ENCODE assay signal across 8 cellular contexts in the genomic region with DNA sequence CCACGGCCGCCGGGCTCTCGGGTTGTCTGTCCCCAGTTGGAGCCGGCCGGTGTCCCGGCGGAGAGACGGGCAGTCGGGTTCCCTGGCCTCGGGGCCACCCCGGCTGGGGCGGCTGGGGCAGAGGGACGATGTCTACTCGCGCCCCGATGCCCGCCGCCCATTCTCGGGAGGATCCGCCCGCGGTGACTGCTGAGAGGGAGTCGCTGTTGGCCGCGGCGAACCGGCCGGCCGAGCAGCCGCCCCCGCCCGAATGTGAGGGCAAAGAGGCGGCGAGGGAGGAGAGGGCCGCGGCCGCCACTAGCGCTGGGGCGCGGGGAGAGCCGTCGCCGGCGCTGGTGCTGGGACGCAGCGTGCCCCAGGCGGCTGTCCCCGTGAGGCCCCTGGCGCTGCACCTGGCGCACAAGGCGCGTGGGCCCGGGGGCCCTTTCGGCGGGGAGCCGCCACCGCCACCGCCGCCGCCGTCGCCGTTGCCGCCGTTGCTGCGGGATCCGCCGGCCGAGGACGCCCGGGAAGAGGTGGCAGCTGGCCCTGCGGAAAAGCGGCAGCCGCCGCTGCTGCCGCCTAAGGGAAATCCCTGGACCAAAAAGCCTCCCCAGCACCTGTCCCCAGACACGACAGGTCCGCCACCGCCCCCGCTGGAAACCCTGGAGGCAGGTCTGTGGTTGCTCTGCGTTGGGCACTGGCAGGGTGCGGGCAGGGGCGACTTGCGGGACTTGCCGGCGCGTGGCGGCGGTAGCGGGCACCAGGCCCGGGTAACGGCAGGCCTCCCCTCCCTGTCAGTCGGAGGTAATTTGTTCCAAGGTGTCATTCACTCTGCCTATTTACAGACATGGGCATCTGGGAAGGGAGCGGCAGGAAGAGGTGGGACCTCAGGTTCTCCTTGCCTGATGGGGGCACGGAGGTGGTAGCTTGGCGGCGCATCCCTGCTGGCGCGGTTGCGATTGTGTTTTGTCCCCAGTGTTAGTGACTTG. TPM values are rescaled to one million over a fixed set of nuclear protein-coding genes. Genes with fewer than 3 reads are reported as not detected.
A peak's percentile ranks its signal among the peaks of the same experiment; 100 is the strongest.
DNase-seq lines count a peak whose midpoint lies in the region; ATAC-seq and TF ChIP-seq lines count a peak whose summit lies in the region.

No MANE protein-coding gene starts in this region.

- CTCF ChIA-PET in HEK293T (lab: Yijun Ruan, JAX): interaction anchor here (0.6 to 1.4 kb wide), 3 partner anchors 10 to 180 kb away, joined by 3 to 5 read pairs (median 3); no protein-coding TSS in a partner anchor

- no peak for DNase-seq in GM12864 (ENCODE audit: low read depth)
- DNase-seq in HEK293T (ENCODE audit: extremely low spot score): peak; percentile 46
- DNase-seq in NAMALWA (ENCODE audit: low spot score): peak; percentile 76
- DNase-seq in T-helper 17 cell: peak; percentile 41 to 56 (median 52)
- DNase-seq in hepatic stellate cell (ENCODE audit: low spot score): peak; percentile 42
- peak; percentile 35 to 47 for DNase-seq in uterus

- peaks cover 8% of the 10 kb centered on the region for H3K4me1 Mint-ChIP-seq in T-helper 17 cell

- intact Hi-C loops in uterus (cut with DNase I; ENCODE audit: low total_unique reads): loop anchor here (10.0 kb wide), 1 partner anchor 97 kb away; a partner anchor contains a TSS

- TF ChIP-seq POLR2A in uterus (IDR thresholded peaks at IDR 0.05): no peak

- no peaks in the 10 kb centered on the region for H3K4me1 ChIP-seq in rectal smooth muscle tissue (ENCODE audit: control insufficient read depth, insufficient read depth, low read length)
- no peaks in the 10 kb centered on the region for H3K4me1 ChIP-seq in uterus

- H3K4me3 ChIP-seq in GM12864 (ENCODE audit: low read depth, low read length) (peak overlapping the region; percentile 95), rectal smooth muscle tissue (ENCODE audit: low read length) (peak overlapping the region; percentile 82), uterus (peak overlapping the region; percentile 80 to 96)

- peak; percentile 43 for ATAC-seq in T-helper 17 cell

- H3K27me3 ChIP-seq in rectal smooth muscle tissue (ENCODE audit: control insufficient read depth, insufficient read depth, low read length) (no peaks in the 10 kb centered on the region), uterus (no peaks in the 10 kb centered on the region)

- H3K36me3 Mint-ChIP-seq in T-helper 17 cell (ENCODE audit: low read depth): no peaks in the 10 kb centered on the region

- no peaks in the 10 kb centered on the region for H3K9me3 ChIP-seq in T-helper 17 cell (ENCODE audit: control insufficient read depth, low read length, poor library complexity, severe bottlenecking)
- no peaks in the 10 kb centered on the region for H3K9me3 ChIP-seq in uterus

- TF ChIP-seq CTCF in GM12864 (IDR thresholded peaks at IDR 0.05; ENCODE audit: low read depth, low read length, missing control alignments): peak; percentile 19
- peak in 1 of 4 experiments; percentile 2 for TF ChIP-seq CTCF in uterus (IDR thresholded peaks at IDR 0.05)

- peak overlapping the region; percentile 87 for H3K4me3 Mint-ChIP-seq in T-helper 17 cell

- H3K36me3 ChIP-seq in rectal smooth muscle tissue (ENCODE audit: control insufficient read depth, insufficient read depth, low read length): no peaks in the 10 kb centered on the region
- H3K36me3 ChIP-seq in uterus: no peaks in the 10 kb centered on the region

- H3K9ac ChIP-seq in rectal smooth muscle tissue (ENCODE audit: low read length): peak overlapping the region; percentile 40

- POLR2A ChIA-PET in HEK293T (lab: Yijun Ruan, JAX): interaction anchor here (0.6 to 2.7 kb wide), 17 partner anchors 7 to 457 kb away, joined by 3 to 24 read pairs (median 4); a partner anchor contains a TSS

- H3K27ac ChIP-seq in angular gyrus (ENCODE audit: low read depth, low read length) (peak overlapping the region; percentile 84), rectal smooth muscle tissue (ENCODE audit: low read depth, low read length) (peak overlapping the region; percentile 92), uterus (peak overlapping the region; percentile 88 to 95)

- H3K27ac Mint-ChIP-seq in T-helper 17 cell: peak overlapping the region; percentile 79

- no peaks in the 10 kb centered on the region for H3K27me3 Mint-ChIP-seq in T-helper 17 cell

TF ChIP-seq in HEK293T, 16 proteins besides CTCF, POLR2A, EP300 and RAD21:
- TF ChIP-seq, protein P1, sequence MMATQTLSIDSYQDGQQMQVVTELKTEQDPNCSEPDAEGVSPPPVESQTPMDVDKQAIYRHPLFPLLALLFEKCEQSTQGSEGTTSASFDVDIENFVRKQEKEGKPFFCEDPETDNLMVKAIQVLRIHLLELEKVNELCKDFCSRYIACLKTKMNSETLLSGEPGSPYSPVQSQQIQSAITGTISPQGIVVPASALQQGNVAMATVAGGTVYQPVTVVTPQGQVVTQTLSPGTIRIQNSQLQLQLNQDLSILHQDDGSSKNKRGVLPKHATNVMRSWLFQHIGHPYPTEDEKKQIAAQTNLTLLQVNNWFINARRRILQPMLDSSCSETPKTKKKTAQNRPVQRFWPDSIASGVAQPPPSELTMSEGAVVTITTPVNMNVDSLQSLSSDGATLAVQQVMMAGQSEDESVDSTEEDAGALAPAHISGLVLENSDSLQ (IDR thresholded peaks at IDR 0.05): peak; percentile 82
- no peak for TF ChIP-seq FOXA1 (IDR thresholded peaks at IDR 0.05)

RNA-seq across cellular contexts. Expression of a gene that starts 0.7 kb away (rescaled TPM):
- total RNA-seq in T-helper 17 cell (10 to 100 TPM; 11.1 to 13.4 TPM), uterus (10 to 100 TPM; 11.2 to 41.5 (median 36.1) TPM)
